Comparison of ENCODE assay signal across 8 cellular contexts in genomic region chr9:130693426-130694191, GRCh38. TPM values are rescaled to one million over a fixed set of nuclear protein-coding genes. Genes with fewer than 3 reads are reported as not detected.
DNase-seq lines count a peak whose midpoint lies in the region; ATAC-seq and TF ChIP-seq lines count a peak whose summit lies in the region.

Gene EXOSC2 (plus strand): TSS chr9:130693780. CDS start chr9:130693792, 12 bp downstream.

- 0 to 1% methylated on average over 40 of the region's 40 CpGs for WGBS in aorta, 2 donors

- intact Hi-C loops in aorta (cut with DNase I), result no loop called here

- no peaks in the 10 kb centered on the region for H3K27me3 ChIP-seq in aorta (ENCODE audit: control insufficient read depth in 1 of 2, insufficient read depth in 2 of 2, low read length in 1 of 2)

- H3K4me3 ChIP-seq in astrocyte of the cerebellum (ENCODE audit: low read depth, low read length) (peak within 1 kb of the TSS; percentile 80), aorta (ENCODE audit: low read length in 2 of 2) (peak within 1 kb of the TSS; percentile 48 to 57)

- H3K36me3 ChIP-seq in aorta (ENCODE audit: control insufficient read depth in 1 of 2, insufficient read depth in 2 of 2, low read length in 1 of 2), result peaks cover 0 to 4% of the 10 kb centered on the region in 2 donors

- no peaks in the 10 kb centered on the region for H3K9me3 ChIP-seq in aorta (ENCODE audit: control insufficient read depth, low read length)

- no peaks in the 10 kb centered on the region for H3K4me1 ChIP-seq in aorta (ENCODE audit: control insufficient read depth in 1 of 2, insufficient read depth in 2 of 2, low read length in 2 of 2)

- ATAC-seq in GM18511 (IDR thresholded peaks at IDR 0.05; ENCODE audit: unreplicated experiment) (peak; percentile 95), HG03025 (IDR thresholded peaks at IDR 0.05; ENCODE audit: low FRiP score, unreplicated experiment) (peak; percentile 78), aorta (ENCODE audit: low FRiP score) (peak; percentile 96)

- DNase-seq in NCI-H2081 (lab: John Stamatoyannopoulos, UW) (peak; percentile 98), T-helper 9 cell (peak; percentile 95), astrocyte of the cerebellum (ENCODE audit: low read depth) (peak; percentile 98), hepatic stellate cell (ENCODE audit: low spot score) (peak; percentile 97), renal cortical epithelial cell (ENCODE audit: low read depth) (peak; percentile 97), aorta (peak; percentile 99)

- peak within 1 kb of the TSS in 1 of 2 donors; percentile 38 for H3K27ac ChIP-seq in aorta (ENCODE audit: low read depth in 1 of 2, low read length in 2 of 2)

- TF ChIP-seq CTCF in astrocyte of the cerebellum (IDR thresholded peaks at IDR 0.05; ENCODE audit: low read depth, low read length, missing control alignments), result no peak

- in situ Hi-C loops in astrocyte of the cerebellum (cut with HindIII; ENCODE audit: low sequenced_read_pairs), result no loop called here

RNA-seq across cellular contexts. Expression of gene EXOSC2, which starts in this region (rescaled TPM):
- total RNA-seq in renal cortical epithelial cell (23.8 and 37.2 TPM in 2 replicates), aorta (10 to 100 TPM; 18.7 to 20.2 TPM)
- 10 to 100 TPM in 1 of 2 donors, 1 to 10 TPM in 1; 9.5 to 17.0 TPM for polyA plus RNA-seq in aorta
